8 cellular contexts compared by ENCODE assay signal in genomic region chr4:37825943-37826281, GRCh38. TPM values are rescaled to one million over a fixed set of nuclear protein-coding genes. Genes with fewer than 3 reads are reported as not detected.
DNase-seq lines count a peak whose midpoint lies in the region; ATAC-seq and TF ChIP-seq lines count a peak whose summit lies in the region.

No MANE protein-coding gene starts in this region.

- no peaks in the 10 kb centered on the region for H3K9me3 Mint-ChIP-seq in dendritic cell treated with granulocyte-macrophage colony-stimulating factor and Interleukin-4, amounts not matched to agents 40 ng/mL and 50 ng/mL, for 4 days

- peaks cover 36% of the 10 kb centered on the region for H3K4me1 Mint-ChIP-seq in dendritic cell treated with granulocyte-macrophage colony-stimulating factor and Interleukin-4, amounts not matched to agents 40 ng/mL and 50 ng/mL, for 4 days (ENCODE audit: low read depth)

- no peak for TF ChIP-seq CTCF in RWPE1 (conservative IDR thresholded peaks at IDR 0.05; ENCODE audit: low read depth)

- ATAC-seq in HG02973 (IDR thresholded peaks at IDR 0.05; ENCODE audit: unreplicated experiment) = peak; percentile 11

- CTCF ChIA-PET in RWPE1 (lab: Yijun Ruan, JAX) = interaction anchor here (0.6 to 0.7 kb wide), 2 partner anchors 65 to 346 kb away, joined by 3 read pairs; partner anchors contain the start of gene TBC1D1

- POLR2A ChIA-PET in RWPE1 (lab: Yijun Ruan, JAX; ENCODE audit: low non-redundant PET) = interaction anchor here (1.0 kb wide), 1 partner anchor 66 kb away, joined by 5 read pairs; no protein-coding TSS in a partner anchor

- DNase-seq in SKM-1 treated with dmso at 0.1 percent for 144 hours (lab: John Stamatoyannopoulos, UW; ENCODE audit: unreplicated experiment) (peak; percentile 70), SKM-1 (lab: John Stamatoyannopoulos, UW; ENCODE audit: unreplicated experiment) (no peak), RWPE1 (ENCODE audit: low spot score) (peak; percentile 23), midbrain (lab: John Stamatoyannopoulos, UW) (peak; percentile 79), dermis blood vessel endothelial cell (no peak), RKO (ENCODE audit: low spot score) (no peak)

- no peaks in the 10 kb centered on the region for H3K27me3 Mint-ChIP-seq in dendritic cell treated with granulocyte-macrophage colony-stimulating factor and Interleukin-4, amounts not matched to agents 40 ng/mL and 50 ng/mL, for 4 days

- H3K27ac Mint-ChIP-seq in dendritic cell treated with granulocyte-macrophage colony-stimulating factor and Interleukin-4, amounts not matched to agents 40 ng/mL and 50 ng/mL, for 4 days = peak overlapping the region; percentile 94

- intact Hi-C loops in dendritic cell treated with granulocyte-macrophage colony-stimulating factor and Interleukin-4, amounts not matched to agents 40 ng/mL and 50 ng/mL, for 4 days (cut with micrococcal nuclease) = loop anchor here (5.0 to 10.0 kb wide), 2 partner anchors 69 to 151 kb away; partner anchors contain the start of gene TBC1D1

- peak overlapping the region; percentile 86 for H3K4me3 Mint-ChIP-seq in dendritic cell treated with granulocyte-macrophage colony-stimulating factor and Interleukin-4, amounts not matched to agents 40 ng/mL and 50 ng/mL, for 4 days

- peak overlapping the region; percentile 76 for H3K27ac ChIP-seq in RWPE1

- H3K36me3 Mint-ChIP-seq in dendritic cell treated with granulocyte-macrophage colony-stimulating factor and Interleukin-4, amounts not matched to agents 40 ng/mL and 50 ng/mL, for 4 days (ENCODE audit: low read depth) = peaks cover 32% of the 10 kb centered on the region

RNA-seq across cellular contexts. Expression of gene PGM2, which starts 0.6 kb away (rescaled TPM):
- total RNA-seq in dermis blood vessel endothelial cell = 55.3 TPM in 2 replicates

Comparison
In these comparisons a context has a peak if more than half of its experiments do, and no peak if none do; other contexts are left out.
1. DNase-seq: peak in SKM-1 treated with dmso at 0.1 percent for 144 hours (single experiment), RWPE1 (single experiment) and midbrain (single experiment); none in SKM-1 (single experiment), dermis blood vessel endothelial cell (single experiment) and RKO (single experiment).